Comparison of ENCODE assay signal across 20 cellular contexts in the genomic region with DNA sequence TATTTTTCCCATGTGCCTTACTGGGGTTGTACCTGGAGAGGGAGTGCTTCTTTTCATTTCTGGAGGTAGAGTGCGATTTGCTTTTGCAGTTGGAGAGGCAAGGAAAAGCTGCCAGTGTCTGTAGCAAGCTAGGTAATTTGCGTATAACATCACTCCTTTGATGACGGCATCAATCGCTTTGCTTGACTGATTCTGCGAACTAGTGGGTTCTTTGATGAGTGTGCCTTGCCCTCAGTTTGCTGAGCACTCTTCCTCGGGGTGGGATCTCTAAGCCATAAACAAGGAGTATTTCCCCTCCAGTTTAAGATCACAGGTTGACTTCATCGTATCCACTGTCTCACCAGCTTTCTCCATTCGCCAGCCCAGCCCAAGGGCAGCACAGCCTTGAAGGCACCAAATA.
"Had no signal": no experiment of that assay in that cellular context is flagged by ENCODE, and none has a peak within 500 bp of the region (broad histone marks: within the 10 kb centered on the region; RNA-seq: fewer than 3 reads in every experiment).

No MANE protein-coding gene starts in this region.

- H3K27me3 ChIP-seq: brain microvascular endothelial cell, left lung, suprapubic skin, upper lobe of right lung had no signal

- H3K4me3 ChIP-seq: coronary artery, left lung, mucosa of descending colon, pancreas, SK-N-MC, suprapubic skin, upper lobe of right lung had no signal

- H3K27ac ChIP-seq: brain microvascular endothelial cell, coronary artery, left lung, pancreas, SK-N-MC, suprapubic skin, upper lobe of right lung, WERI-Rb-1 had no signal

- ATAC-seq: esophagus mucosa; left lung; mucosa of descending colon; naive thymus-derived CD4-positive, alpha-beta T cell; pancreas; upper lobe of right lung had no signal

- DNase-seq: activated CD8-positive, alpha-beta memory T cell treated with anti-CD3 and anti-CD28 coated beads for 24 hours; activated effector memory CD4-positive, alpha-beta T cell treated with anti-CD3 and anti-CD28 coated beads, Interleukin-2, amount 50 U/mL, for 16 hours; activated naive CD8-positive, alpha-beta T cell treated with anti-CD3 and anti-CD28 coated beads, Interleukin-2, amount 10 ng/mL, durations not matched to agents 7 days and 5 days; brain microvascular endothelial cell; hypothalamus; kidney; left lung; mammary epithelial cell; mucosa of descending colon; naive thymus-derived CD4-positive, alpha-beta T cell; pancreas; stimulated activated naive CD4-positive, alpha-beta T cell treated with Interleukin-2 at 50 U/mL for 16 hours; T-helper 1 cell; upper lobe of right lung; WERI-Rb-1 had no signal

- H3K4me3 Mint-ChIP-seq: activated naive CD8-positive, alpha-beta T cell treated with anti-CD3 and anti-CD28 coated beads, Interleukin-2, amount 10 ng/mL, durations not matched to agents 7 days and 5 days; central memory CD8-positive, alpha-beta T cell; naive thymus-derived CD4-positive, alpha-beta T cell had no signal

- H3K36me3 ChIP-seq: brain microvascular endothelial cell, left lung, pancreas, suprapubic skin, upper lobe of right lung, WERI-Rb-1 had no signal

- H3K27me3 Mint-ChIP-seq: central memory CD8-positive, alpha-beta T cell had no signal

- H3K27ac Mint-ChIP-seq: activated naive CD8-positive, alpha-beta T cell treated with anti-CD3 and anti-CD28 coated beads, Interleukin-2, amount 10 ng/mL, durations not matched to agents 7 days and 5 days had no signal

- H3K9me3 ChIP-seq: left lung, mucosa of descending colon, pancreas, suprapubic skin, upper lobe of right lung had no signal

- H3K9me3 Mint-ChIP-seq: activated naive CD8-positive, alpha-beta T cell treated with anti-CD3 and anti-CD28 coated beads, Interleukin-2, amount 10 ng/mL, durations not matched to agents 7 days and 5 days; central memory CD8-positive, alpha-beta T cell had no signal
